ENCODE assay signal across 9 cellular contexts in the genomic region with DNA sequence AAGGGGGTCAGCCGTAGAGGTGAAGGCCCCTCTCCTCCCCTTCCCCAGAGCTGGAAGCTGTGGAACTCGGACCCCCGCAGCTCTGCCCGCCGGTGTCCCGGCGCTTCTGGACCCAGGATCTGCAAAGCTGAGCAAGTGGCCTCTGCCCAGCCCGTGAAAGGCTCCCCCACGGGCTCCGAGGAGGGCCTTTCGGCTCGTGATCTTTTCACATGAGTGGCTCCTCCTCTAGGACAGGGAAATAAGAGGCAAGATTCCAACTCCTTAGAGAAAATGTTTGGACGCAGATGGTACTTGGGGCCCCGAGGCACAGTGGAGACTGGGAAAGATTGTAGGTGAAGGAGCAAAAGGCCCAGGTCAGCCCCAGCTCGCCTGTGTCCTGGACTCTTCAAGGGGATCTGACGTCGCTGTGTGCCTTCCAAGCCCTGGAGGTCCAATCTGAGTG. TPM values are rescaled to one million over a fixed set of nuclear protein-coding genes. Genes with fewer than 3 reads are reported as not detected.
A peak's percentile ranks its signal among the peaks of the same experiment; 100 is the strongest.
DNase-seq lines count a peak whose midpoint lies in the region; TF ChIP-seq lines count a peak whose summit lies in the region.
"Had no signal": no experiment of that assay in that cellular context is flagged by ENCODE, and none has a peak within 500 bp of the region (broad histone marks: within the 10 kb centered on the region; RNA-seq: fewer than 3 reads in every experiment).

No MANE protein-coding gene starts in this region.

- no peaks in the 10 kb centered on the region for H3K36me3 ChIP-seq in breast epithelium
- H3K36me3 ChIP-seq in esophagus muscularis mucosa = no peaks in the 10 kb centered on the region
- H3K36me3 ChIP-seq in muscle layer of colon (ENCODE audit: insufficient read depth, low read length) = no peaks in the 10 kb centered on the region
- H3K36me3 ChIP-seq in urinary bladder (ENCODE audit: insufficient read depth) = no peaks in the 10 kb centered on the region

- H3K27ac ChIP-seq in breast epithelium = peak overlapping the region; percentile 98
- peak overlapping the region; percentile 87 to 92 (median 89) for H3K27ac ChIP-seq in esophagus muscularis mucosa (replicated peaks in 1 of 4)
- H3K27ac ChIP-seq in muscle layer of colon (ENCODE audit: low read depth, low read length) = peak overlapping the region; percentile 89
- H3K27ac ChIP-seq in urinary bladder (ENCODE audit: low read depth) = peak overlapping the region; percentile 90

- CTCF ChIA-PET in MCF 10A (lab: Yijun Ruan, JAX) = no interaction called here

- H3K4me3 ChIP-seq in breast epithelium (peak overlapping the region; percentile 52 to 88 (median 68)), esophagus muscularis mucosa (peak overlapping the region; percentile 61 to 67 (median 64)), muscle layer of colon (ENCODE audit: low read depth in 1 of 2, low read length in 2 of 2) (peak overlapping the region; percentile 60 to 81), urinary bladder (ENCODE audit: low read depth, low read length) (peak overlapping the region; percentile 41)

- H3K27me3 ChIP-seq in breast epithelium (no peaks in the 10 kb centered on the region), esophagus muscularis mucosa (no peaks in the 10 kb centered on the region), muscle layer of colon (ENCODE audit: control insufficient read depth in 1 of 2, insufficient read depth in 2 of 2, low read length in 2 of 2) (no peaks in the 10 kb centered on the region)

- intact Hi-C loops in breast epithelium (cut with DNase I; ENCODE audit: low total_unique reads) = no loop called here
- intact Hi-C loops in MCF 10A (cut with micrococcal nuclease) = no loop called here
- intact Hi-C loops in esophagus muscularis mucosa (cut with DNase I) = loop anchor here (10.0 kb wide), 1 partner anchor 49 kb away; a partner anchor contains a TSS

- TF ChIP-seq POLR2A in breast epithelium (IDR thresholded peaks at IDR 0.05) = peak; percentile 13
- TF ChIP-seq POLR2A in esophagus muscularis mucosa (IDR thresholded peaks at IDR 0.05; ENCODE audit: low read depth) = no peak

- no peak overlapping the region for H3K27ac Mint-ChIP-seq in MCF 10A (ENCODE audit: low read depth, unreplicated experiment)

- H3K9me3 ChIP-seq in breast epithelium = no peaks in the 10 kb centered on the region
- H3K9me3 ChIP-seq in esophagus muscularis mucosa = no peaks in the 10 kb centered on the region
- no peaks in the 10 kb centered on the region for H3K9me3 ChIP-seq in muscle layer of colon (ENCODE audit: low read length)

- TF ChIP-seq EP300 in esophagus muscularis mucosa (IDR thresholded peaks at IDR 0.05) = no peak

- no peaks in the 10 kb centered on the region for H3K4me1 Mint-ChIP-seq in MCF 10A (ENCODE audit: insufficient read depth, unreplicated experiment)

- BruUV-seq in MCF 10A (replicated peaks; lab: Mats Ljungman, UMichigan) = no TSS peak

- DNase-seq in breast epithelium (ENCODE audit: low spot score in 2 of 2) (peak; percentile 55), MCF 10A (ENCODE audit: unreplicated experiment) (no peak), esophagus muscularis mucosa (ENCODE audit: extremely low spot score) (no peak), 8988T (no peak), SK-N-DZ (ENCODE audit: low spot score) (no peak), SHP77 treated with DMSO at 0.1 percent for 48 hours (lab: John Stamatoyannopoulos, UW) (no peak)
- DNase-seq: DND-41 had no signal

- H3K4me1 ChIP-seq in breast epithelium (peaks cover 0 to 4% of the 10 kb centered on the region in 2 donors), esophagus muscularis mucosa (peaks cover 26 to 34% (median 32%) of the 10 kb centered on the region in 4 donors), muscle layer of colon (ENCODE audit: insufficient read depth, low read length) (peaks cover 17% of the 10 kb centered on the region), urinary bladder (ENCODE audit: insufficient read depth) (no peaks in the 10 kb centered on the region)

- POLR2A ChIA-PET in MCF 10A (lab: Yijun Ruan, JAX) = no interaction called here

- no peak overlapping the region for H3K4me3 Mint-ChIP-seq in MCF 10A (ENCODE audit: unreplicated experiment)

- WGBS in esophagus muscularis mucosa = 35% methylated on average over 17 of the region's 17 CpGs
- WGBS in urinary bladder = 24% methylated on average over 17 of the region's 17 CpGs

- peak overlapping the region; percentile 91 for H3K9ac ChIP-seq in muscle layer of colon (ENCODE audit: low read length)

- H3K36me3 Mint-ChIP-seq in MCF 10A (ENCODE audit: insufficient read depth, unreplicated experiment) = no peaks in the 10 kb centered on the region

- no peaks in the 10 kb centered on the region for H3K27me3 Mint-ChIP-seq in MCF 10A (ENCODE audit: insufficient read depth, unreplicated experiment)

- H3K9me3 Mint-ChIP-seq in MCF 10A (ENCODE audit: unreplicated experiment) = no peaks in the 10 kb centered on the region

- TF ChIP-seq CTCF in breast epithelium (IDR thresholded peaks at IDR 0.05) (no peak), MCF 10A (IDR thresholded peaks at IDR 0.05; ENCODE audit: unreplicated experiment) (no peak), esophagus muscularis mucosa (IDR thresholded peaks at IDR 0.05) (no peak)

RNA-seq across cellular contexts. Expression of a gene that starts 48.2 kb away (rescaled TPM):
- total RNA-seq in breast epithelium (100 to 1,000 TPM; 104 to 174 (median 134) TPM), MCF 10A (2022) (62.1 and 73.8 TPM in 2 replicates), esophagus muscularis mucosa (100 to 1,000 TPM in 1 of 4 donors, 10 to 100 TPM in 3; 78.7 to 102 (median 92.2) TPM), urinary bladder (236 TPM)
- 38.8 TPM for polyA plus RNA-seq in urinary bladder
- polyA plus RNA-seq in SK-N-DZ (2014; cell fraction: cytosol; rRNA removed) = 61.8 and 63.5 TPM in 2 replicates
- polyA plus RNA-seq in SK-N-DZ (2014; cell fraction: nucleus; rRNA removed) = 39.5 and 69.9 TPM in 2 replicates

Comparison
In these comparisons a context has a peak if more than half of its experiments do, and no peak if none do; other contexts are left out.
1. DNase-seq: peak in breast epithelium (2 of 2); none in MCF 10A (single experiment), esophagus muscularis mucosa (single experiment), 8988T (single experiment), SK-N-DZ (single experiment) and SHP77 treated with DMSO at 0.1 percent for 48 hours (single experiment).
2. Peak in every context shown above with its lines, with median percentiles within 50 percentile points of each other: H3K27ac ChIP-seq and H3K4me3 ChIP-seq.